Comparison of ENCODE assay signal across 1 cellular context in genomic region chr4:108926058-108926457, GRCh38.
TF ChIP-seq lines count a peak whose summit lies in the region.

No MANE protein-coding gene starts in this region.

TF ChIP-seq in SK-N-SH, 30 proteins besides CTCF, POLR2A, EP300 and RAD21:
- TF ChIP-seq USF2 (IDR thresholded peaks at IDR 0.05; ENCODE audit: borderline replicate concordance, low read depth, low read length) (no peak), FOXM1 (IDR thresholded peaks at IDR 0.05; ENCODE audit: low read depth) (no peak), NRF1 (IDR thresholded peaks at IDR 0.05; ENCODE audit: low read depth, low read length) (no peak), POLR2AphosphoS5 (IDR thresholded peaks at IDR 0.05; ENCODE audit: low read depth, low read length) (no peak), SIN3A (IDR thresholded peaks at IDR 0.05; ENCODE audit: borderline replicate concordance, low read depth, low read length) (no peak), TCF12 (IDR thresholded peaks at IDR 0.05) (no peak), MEF2A (IDR thresholded peaks at IDR 0.05; ENCODE audit: borderline replicate concordance, low read depth) (no peak), JUND (IDR thresholded peaks at IDR 0.05) (no peak), GABPA (IDR thresholded peaks at IDR 0.05; ENCODE audit: low read depth) (no peak), CHD2 (IDR thresholded peaks at IDR 0.05; ENCODE audit: low read length, partially characterized antibody) (no peak), TEAD4 (IDR thresholded peaks at IDR 0.05; ENCODE audit: borderline replicate concordance, insufficient read depth) (no peak), RFX5 (IDR thresholded peaks at IDR 0.05; ENCODE audit: low read length) (no peak), MXI1 (IDR thresholded peaks at IDR 0.05; ENCODE audit: low read depth, low read length) (no peak)
- TF ChIP-seq, protein P1, sequence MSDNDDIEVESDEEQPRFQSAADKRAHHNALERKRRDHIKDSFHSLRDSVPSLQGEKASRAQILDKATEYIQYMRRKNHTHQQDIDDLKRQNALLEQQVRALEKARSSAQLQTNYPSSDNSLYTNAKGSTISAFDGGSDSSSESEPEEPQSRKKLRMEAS (IDR thresholded peaks at IDR 0.05; ENCODE audit: low read depth), result no peak
- TF ChIP-seq, protein P2, sequence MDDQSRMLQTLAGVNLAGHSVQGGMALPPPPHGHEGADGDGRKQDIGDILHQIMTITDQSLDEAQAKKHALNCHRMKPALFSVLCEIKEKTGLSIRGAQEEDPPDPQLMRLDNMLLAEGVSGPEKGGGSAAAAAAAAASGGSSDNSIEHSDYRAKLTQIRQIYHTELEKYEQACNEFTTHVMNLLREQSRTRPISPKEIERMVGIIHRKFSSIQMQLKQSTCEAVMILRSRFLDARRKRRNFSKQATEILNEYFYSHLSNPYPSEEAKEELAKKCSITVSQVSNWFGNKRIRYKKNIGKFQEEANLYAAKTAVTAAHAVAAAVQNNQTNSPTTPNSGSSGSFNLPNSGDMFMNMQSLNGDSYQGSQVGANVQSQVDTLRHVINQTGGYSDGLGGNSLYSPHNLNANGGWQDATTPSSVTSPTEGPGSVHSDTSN (IDR thresholded peaks at IDR 0.05), result no peak
